17 cellular contexts compared by ENCODE assay signal in the genomic region with DNA sequence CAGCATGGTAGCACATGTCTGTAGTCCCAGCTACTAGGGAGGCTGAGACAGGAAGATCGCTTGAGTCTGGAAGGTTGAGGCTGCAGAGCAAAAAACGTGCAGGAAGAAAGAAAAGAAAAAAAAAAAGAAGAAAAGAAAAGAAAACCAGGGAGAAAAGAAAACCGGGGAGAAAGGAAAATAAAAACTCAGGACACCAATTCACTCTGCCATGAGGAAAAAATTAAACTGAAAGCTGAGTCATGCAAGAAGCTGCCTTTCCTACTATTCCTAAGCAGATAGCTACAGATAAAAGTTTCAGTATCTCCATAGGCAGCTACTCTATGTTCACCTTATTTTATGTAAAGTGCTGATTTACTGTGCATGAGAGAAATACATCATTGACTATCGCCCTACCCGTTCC. TPM values are rescaled to one million over a fixed set of nuclear protein-coding genes. Genes with fewer than 3 reads are reported as not detected.
DNase-seq lines count a peak whose midpoint lies in the region; ATAC-seq, FAIRE-seq and TF ChIP-seq lines count a peak whose summit lies in the region.
"Had no signal": no experiment of that assay in that cellular context is flagged by ENCODE, and none has a peak within 500 bp of the region (broad histone marks: within the 10 kb centered on the region; RNA-seq: fewer than 3 reads in every experiment).

No MANE protein-coding gene starts in this region.

- in situ Hi-C loops in HepG2 (cut with HindIII; ENCODE audit: extremely low pct_ligation_motif_present, low pct_unique_long_range_greater_than_20kb): no loop called here

- H3K4me1 Mint-ChIP-seq in endodermal cell: peaks cover 3% of the 10 kb centered on the region
- H3K4me1 Mint-ChIP-seq: CD4-positive, alpha-beta memory T cell; stimulated activated naive B cell treated with anti-CD40 and anti-IgM and Interleukin-4, amounts not matched to agents 10 μg/mL and 1 μg/mL and 100 μg/mL, for 72 hours had no signal

- ATAC-seq in HepG2 (no peak), right lobe of liver (no peak)
- ATAC-seq in activated CD4-positive, CD25-positive, alpha-beta regulatory T cell treated with anti-CD3 and anti-CD28 coated beads, Interleukin-2, amount 50 U/mL, for 24 hours: no peak
- ATAC-seq: Panc1; stimulated activated naive B cell treated with anti-CD40 and anti-IgM and Interleukin-4, amounts not matched to agents 10 μg/mL and 1 μg/mL and 100 μg/mL, for 72 hours had no signal

- TF ChIP-seq EP300 in HepG2 (IDR thresholded peaks at IDR 0.05; ENCODE audit: low read depth in 2 of 2, low read length in 2 of 2) (no peak), HepG2 (CRISPR knock-in tag; IDR thresholded peaks at IDR 0.05; ENCODE audit: borderline replicate concordance) (no peak)

- POLR2A ChIA-PET in HepG2 (lab: Yijun Ruan, JAX): no interaction called here

- TF ChIP-seq CTCF in HepG2 (CRISPR knock-in tag; IDR thresholded peaks at IDR 0.05): no peak
- no peak for TF ChIP-seq CTCF in right lobe of liver (IDR thresholded peaks at IDR 0.05)
- TF ChIP-seq CTCF in endodermal cell (conservative IDR thresholded peaks at IDR 0.05): no peak
- no peak for TF ChIP-seq CTCF in osteoblast (IDR thresholded peaks at IDR 0.05; ENCODE audit: extremely low read depth, low read depth, low read length)
- no peak for TF ChIP-seq CTCF in dorsolateral prefrontal cortex (IDR thresholded peaks at IDR 0.05 in 54 of 56, conservative IDR thresholded peaks at IDR 0.05 in 2 of 56; ENCODE audit: low read depth in 1 of 56, partially characterized antibody in 56 of 56)
- no peak for TF ChIP-seq CTCF in colonic mucosa (IDR thresholded peaks at IDR 0.05)

- H3K4me3 ChIP-seq in HepG2 (replicated peaks in 1 of 3; ENCODE audit: insufficient read depth in 1 of 3, low read depth in 2 of 3, low read length in 3 of 3) (no peak overlapping the region), right lobe of liver (no peak overlapping the region), endodermal cell (ENCODE audit: low read length) (no peak overlapping the region), osteoblast (ENCODE audit: insufficient read depth, low read length) (no peak overlapping the region), dorsolateral prefrontal cortex (no peak overlapping the region), colonic mucosa (no peak overlapping the region)
- H3K4me3 ChIP-seq: spleen had no signal

- H3K9me3 ChIP-seq in HepG2 (ENCODE audit: low read length) (no peaks in the 10 kb centered on the region), right lobe of liver (no peaks in the 10 kb centered on the region), endodermal cell (ENCODE audit: control insufficient read depth, low read length) (peaks cover 29% of the 10 kb centered on the region), osteoblast (ENCODE audit: low read depth, low read length) (no peaks in the 10 kb centered on the region), colonic mucosa (no peaks in the 10 kb centered on the region)

- no peak overlapping the region for H3K4me2 ChIP-seq in HepG2 (ENCODE audit: low read depth, low read length)
- H3K4me2 ChIP-seq in osteoblast (ENCODE audit: insufficient read depth, low read length): peak overlapping the region; percentile 47

- H3K36me3 ChIP-seq in HepG2 (replicated peaks in 1 of 2; ENCODE audit: control insufficient read depth in 1 of 2, insufficient read depth in 2 of 2, low read length in 2 of 2) (no peaks in the 10 kb centered on the region), right lobe of liver (no peaks in the 10 kb centered on the region), endodermal cell (ENCODE audit: control insufficient read depth, insufficient read depth, low read length) (no peaks in the 10 kb centered on the region), osteoblast (ENCODE audit: insufficient read depth, low read length) (no peaks in the 10 kb centered on the region), colonic mucosa (no peaks in the 10 kb centered on the region)
- H3K36me3 ChIP-seq: spleen had no signal

- BruUV-seq in HepG2 (replicated peaks; lab: Mats Ljungman, UMichigan): no TSS peak

- CTCF ChIA-PET in HepG2 (lab: Yijun Ruan, JAX; ENCODE audit: low intra/inter-chr PET ratio, low total read pairs): no interaction called here

- H3K79me2 ChIP-seq in HepG2 (ENCODE audit: insufficient read depth, low read length) (no peaks in the 10 kb centered on the region), osteoblast (ENCODE audit: insufficient read depth, low read length) (no peaks in the 10 kb centered on the region)
- H3K79me2 ChIP-seq: parathyroid adenoma had no signal

- H3K4me1 ChIP-seq in HepG2 (ENCODE audit: insufficient read depth, low read length): peaks cover 4% of the 10 kb centered on the region
- H3K4me1 ChIP-seq in right lobe of liver: peaks cover 0 to 4% (median 0%) of the 10 kb centered on the region in 4 donors
- H3K4me1 ChIP-seq in endodermal cell (ENCODE audit: control insufficient read depth, insufficient read depth, low read length): no peaks in the 10 kb centered on the region
- peaks cover 37% of the 10 kb centered on the region for H3K4me1 ChIP-seq in osteoblast (ENCODE audit: insufficient read depth, low read length)
- peaks cover 2% of the 10 kb centered on the region for H3K4me1 ChIP-seq in colonic mucosa
- H3K4me1 ChIP-seq: parathyroid adenoma had no signal

- H2AFZ ChIP-seq in HepG2 (ENCODE audit: low read length) (no peak overlapping the region), osteoblast (ENCODE audit: low read length) (no peak overlapping the region)
- H2AFZ ChIP-seq: parathyroid adenoma had no signal

- intact Hi-C loops in HepG2 (cut with micrococcal nuclease; ENCODE audit: unreplicated experiment): no loop called here
- intact Hi-C loops in right lobe of liver (cut with DNase I): no loop called here
- intact Hi-C loops in dorsolateral prefrontal cortex (cut with DNase I): no loop called here
- intact Hi-C loops in colonic mucosa (cut with DNase I): no loop called here

- no peak for DNase-seq in HepG2 (ENCODE audit: low spot score)
- no peak for DNase-seq in right lobe of liver
- DNase-seq in endodermal cell: peak; percentile 3
- DNase-seq in osteoblast (ENCODE audit: insufficient read length, low spot score, missing footprints): no peak
- no peak for DNase-seq in effector CD4-positive, alpha-beta T cell
- DNase-seq in dorsolateral prefrontal cortex: no peak
- DNase-seq in colonic mucosa: no peak
- DNase-seq: activated CD8-positive, alpha-beta memory T cell treated with anti-CD3 and anti-CD28 coated beads for 24 hours; CD4-positive, alpha-beta memory T cell; DND-41; NCI-H1048; spleen; stimulated activated naive B cell treated with anti-CD40 and anti-IgM and Interleukin-4, amounts not matched to agents 10 μg/mL and 1 μg/mL and 100 μg/mL, for 72 hours had no signal

- no peaks in the 10 kb centered on the region for H3K27me3 Mint-ChIP-seq in endodermal cell (ENCODE audit: insufficient read depth)

- H3K36me3 Mint-ChIP-seq in endodermal cell (ENCODE audit: low read depth): peaks cover 10% of the 10 kb centered on the region
- H3K36me3 Mint-ChIP-seq: CD4-positive, alpha-beta memory T cell; stimulated activated naive B cell treated with anti-CD40 and anti-IgM and Interleukin-4, amounts not matched to agents 10 μg/mL and 1 μg/mL and 100 μg/mL, for 72 hours had no signal

- no peak for TF ChIP-seq RAD21 in HepG2 (CRISPR knock-in tag; IDR thresholded peaks at IDR 0.05)

- peaks cover 3 to 8% of the 10 kb centered on the region in 2 experiments; a peak in 3 of 5 replicates for H3K27me3 ChIP-seq in HepG2 (ENCODE audit: control insufficient read depth in 1 of 2, insufficient read depth in 2 of 2, low read length in 2 of 2)
- H3K27me3 ChIP-seq in right lobe of liver: no peaks in the 10 kb centered on the region
- no peaks in the 10 kb centered on the region for H3K27me3 ChIP-seq in endodermal cell (ENCODE audit: control insufficient read depth, insufficient read depth, low read length, poor library complexity, severe bottlenecking)
- H3K27me3 ChIP-seq in osteoblast (ENCODE audit: insufficient read depth, low read length): no peaks in the 10 kb centered on the region
- H3K27me3 ChIP-seq in dorsolateral prefrontal cortex: peaks cover 0 to 3% (median 0%) of the 10 kb centered on the region in 45 donors
- no peaks in the 10 kb centered on the region for H3K27me3 ChIP-seq in colonic mucosa

- WGBS in HepG2 (ENCODE audit: low lambda C conversion rate): 40% methylated on average over 5 of the region's 5 CpGs
- 76% methylated on average over 5 of the region's 5 CpGs for WGBS in right lobe of liver (ENCODE audit: insufficient coverage, low coverage, low lambda C conversion rate, missing lambda C conversion rate)
- WGBS in endodermal cell (ENCODE audit: insufficient coverage in 1 of 2, insufficient read length in 1 of 2), 2 experiments: 88 to 89% methylated on average over 4 to 5 of the region's 5 CpGs

- H3K27ac ChIP-seq in HepG2 (ENCODE audit: extremely low read length, insufficient read depth, low read length) (no peak overlapping the region), right lobe of liver (no peak overlapping the region), endodermal cell (ENCODE audit: low read depth, low read length) (no peak overlapping the region), osteoblast (ENCODE audit: low read depth, low read length) (no peak overlapping the region), dorsolateral prefrontal cortex (peak overlapping the region in 2 of 59 donors; percentile 4 to 19), colonic mucosa (no peak overlapping the region)
- H3K27ac ChIP-seq: epithelial cell of prostate, parathyroid adenoma, spleen had no signal

- no peak overlapping the region for H3K4me3 Mint-ChIP-seq in endodermal cell
- H3K4me3 Mint-ChIP-seq: CD4-positive, alpha-beta memory T cell; stimulated activated naive B cell treated with anti-CD40 and anti-IgM and Interleukin-4, amounts not matched to agents 10 μg/mL and 1 μg/mL and 100 μg/mL, for 72 hours had no signal

- peak overlapping the region; percentile 12 for H3K27ac Mint-ChIP-seq in endodermal cell
- H3K27ac Mint-ChIP-seq: CD4-positive, alpha-beta memory T cell; stimulated activated naive B cell treated with anti-CD40 and anti-IgM and Interleukin-4, amounts not matched to agents 10 μg/mL and 1 μg/mL and 100 μg/mL, for 72 hours had no signal

- H3K9ac ChIP-seq in HepG2 (ENCODE audit: insufficient read depth, low read depth, low read length) (no peak overlapping the region), endodermal cell (ENCODE audit: extremely low read depth, low read length, poor library complexity, severe bottlenecking) (no peak overlapping the region), colonic mucosa (ENCODE audit: low read depth in 2 of 2, low read length in 2 of 2) (no peak overlapping the region)
- H3K9ac ChIP-seq: parathyroid adenoma had no signal

- TF ChIP-seq POLR2A in HepG2 (IDR thresholded peaks at IDR 0.05; ENCODE audit: insufficient read depth in 1 of 2, low read depth in 2 of 2, low read length in 2 of 2): no peak
- no peak for TF ChIP-seq POLR2A in right lobe of liver (IDR thresholded peaks at IDR 0.05)

- no peak for FAIRE-seq in HepG2 (lab: Jason Lieb, UNC)

- H4K20me1 ChIP-seq in HepG2 (ENCODE audit: insufficient read depth, low read length) (no peaks in the 10 kb centered on the region), osteoblast (ENCODE audit: insufficient read depth, low read length) (no peaks in the 10 kb centered on the region)

- peaks cover 17% of the 10 kb centered on the region for H3K9me3 Mint-ChIP-seq in endodermal cell

RNA-seq across cellular contexts. Expression of a gene that starts 10.5 kb away (rescaled TPM):
- total RNA-seq in HepG2 (2016; rRNA removed; fragmentation: Illumina TruSeq; extraction: Trizol): not detected in 2 replicates
- not detected in 2 replicates for total RNA-seq in HepG2 (2016; cell fraction: cytosol; rRNA removed; fragmentation: Illumina TruSeq; extraction: Trizol; ENCODE audit: low read depth)
- total RNA-seq in HepG2 (2016; cell fraction: insoluble cytoplasmic fraction; rRNA removed; fragmentation: Illumina TruSeq; extraction: Trizol): not detected in 2 replicates
- not detected in 2 replicates for total RNA-seq in HepG2 (2016; cell fraction: membrane; rRNA removed; fragmentation: Illumina TruSeq; extraction: Trizol)
- total RNA-seq in HepG2 (2016; cell fraction: nucleus; rRNA removed; fragmentation: Illumina TruSeq; extraction: Trizol): not detected in 2 replicates
- not detected in 2 replicates for polyA plus RNA-seq in HepG2 (2011; rRNA removed)
- not detected in 2 replicates for polyA plus RNA-seq in HepG2 (2011; cell fraction: cytosol; rRNA removed)
- not detected in 2 replicates for polyA plus RNA-seq in HepG2 (2011; cell fraction: nucleus; rRNA removed)
- not detected in 2 replicates for polyA plus RNA-seq in HepG2 (2012)
- polyA plus RNA-seq in HepG2 (2016; cell fraction: cytosol; fragmentation: Illumina TruSeq; extraction: Trizol; ENCODE audit: low read depth): not detected in 2 replicates
- polyA plus RNA-seq in HepG2 (2016; cell fraction: insoluble cytoplasmic fraction; fragmentation: Illumina TruSeq; extraction: Trizol; ENCODE audit: low read depth): not detected in 2 replicates
- polyA plus RNA-seq in HepG2 (2016; cell fraction: membrane; fragmentation: Illumina TruSeq; extraction: Trizol; ENCODE audit: low read depth): not detected in 2 replicates
- polyA plus RNA-seq in HepG2 (2016; cell fraction: nucleus; fragmentation: Illumina TruSeq; extraction: Trizol; ENCODE audit: insufficient read depth, low read depth): not detected in 2 replicates
- not detected in 2 replicates for polyA minus RNA-seq in HepG2 (2011; rRNA and poly(A)+ RNA removed; ENCODE audit: low replicate concordance)
- not detected in 2 replicates for polyA minus RNA-seq in HepG2 (2011; cell fraction: cytosol; rRNA and poly(A)+ RNA removed)
- not detected in 2 replicates for polyA minus RNA-seq in HepG2 (2011; cell fraction: nucleus; rRNA and poly(A)+ RNA removed)
- 10 to 100 TPM in 5 of 6 experiments, 1 to 10 TPM in 1; 9.0 to 30.5 (median 13.7) TPM for total RNA-seq in right lobe of liver
- total RNA-seq in endodermal cell: 10 to 100 TPM; 14.1 to 20.9 TPM
- 18.7 TPM for polyA plus RNA-seq in endodermal cell (2013, experiment 1 of 2)
- 15.7 TPM for polyA plus RNA-seq in endodermal cell (2013, experiment 2 of 2)
- 33.6 and 89.8 TPM in 2 replicates for total RNA-seq in osteoblast
- total RNA-seq in dorsolateral prefrontal cortex: 10 to 100 TPM in 2 of 120 experiments, 1 to 10 TPM in 113, under 1 TPM in 5; 0.66 to 21.1 (median 2.7) TPM
- 1 to 10 TPM in 1 of 2 donors, under 1 TPM in 1; 0.94 to 8.0 TPM for total RNA-seq in colonic mucosa
- total RNA-seq: CD4-positive, alpha-beta memory T cell had no signal
- polyA plus RNA-seq: CD4-positive, alpha-beta memory T cell had no signal
